22 cellular contexts compared by ENCODE assay signal in genomic region chr14:81390706-81391105, GRCh38. TPM values are rescaled to one million over a fixed set of nuclear protein-coding genes. Genes with fewer than 3 reads are reported as not detected.
DNase-seq lines count a peak whose midpoint lies in the region; ATAC-seq and TF ChIP-seq lines count a peak whose summit lies in the region.
"Had no signal": no experiment of that assay in that cellular context is flagged by ENCODE, and none has a peak within 500 bp of the region (broad histone marks: within the 10 kb centered on the region; RNA-seq: fewer than 3 reads in every experiment).

No MANE protein-coding gene starts in this region.

- TF ChIP-seq POLR2A in esophagus muscularis mucosa (IDR thresholded peaks at IDR 0.05; ENCODE audit: low read depth) (no peak), lower leg skin (IDR thresholded peaks at IDR 0.05) (no peak)

- 54% methylated on average over 3 of the region's 3 CpGs for WGBS in esophagus muscularis mucosa
- WGBS in lower leg skin, 2 donors, result 63 to 73% methylated on average over 3 of the region's 3 CpGs

- no peak for TF ChIP-seq EP300 in esophagus muscularis mucosa (IDR thresholded peaks at IDR 0.05)

- peak; percentile 47 for ATAC-seq in left ventricle myocardium superior
- ATAC-seq in left lung, result peak; percentile 61
- no peak for ATAC-seq in HG03025 (IDR thresholded peaks at IDR 0.05; ENCODE audit: low FRiP score, unreplicated experiment)

- TF ChIP-seq CTCF in right atrium auricular region (IDR thresholded peaks at IDR 0.05) (no peak), esophagus muscularis mucosa (IDR thresholded peaks at IDR 0.05) (no peak), left lung (IDR thresholded peaks at IDR 0.05) (no peak), ascending aorta (IDR thresholded peaks at IDR 0.05) (no peak), lower leg skin (IDR thresholded peaks at IDR 0.05) (no peak)

- H3K27ac ChIP-seq in right atrium auricular region (no peak overlapping the region), esophagus muscularis mucosa (replicated peaks in 1 of 4) (no peak overlapping the region), left lung (no peak overlapping the region), ascending aorta (no peak overlapping the region)

- no peaks in the 10 kb centered on the region for H3K36me3 ChIP-seq in right atrium auricular region
- H3K36me3 ChIP-seq in esophagus muscularis mucosa, result no peaks in the 10 kb centered on the region
- no peaks in the 10 kb centered on the region for H3K36me3 ChIP-seq in left lung
- H3K36me3 ChIP-seq in ascending aorta, result no peaks in the 10 kb centered on the region

- intact Hi-C loops in left ventricle myocardium superior (cut with micrococcal nuclease), result no loop called here
- intact Hi-C loops in esophagus muscularis mucosa (cut with DNase I), result no loop called here
- intact Hi-C loops in left lung (cut with DNase I), result no loop called here
- intact Hi-C loops in ascending aorta (cut with DNase I), result no loop called here
- intact Hi-C loops in lower leg skin (cut with DNase I; ENCODE audit: low total_unique reads), result no loop called here

- H3K4me3 ChIP-seq in right atrium auricular region, result no peak overlapping the region
- H3K4me3 ChIP-seq in esophagus muscularis mucosa, result no peak overlapping the region
- H3K4me3 ChIP-seq in left lung, result no peak overlapping the region
- no peak overlapping the region for H3K4me3 ChIP-seq in ascending aorta
- no peak overlapping the region for H3K4me3 ChIP-seq in lower leg skin (ENCODE audit: low read depth, poor library complexity, severe bottlenecking)
- H3K4me3 ChIP-seq: HAP-1 had no signal

- H3K4me1 ChIP-seq in right atrium auricular region (no peaks in the 10 kb centered on the region), esophagus muscularis mucosa (no peaks in the 10 kb centered on the region), left lung (no peaks in the 10 kb centered on the region), ascending aorta (no peaks in the 10 kb centered on the region)

- H3K9me3 ChIP-seq in right atrium auricular region (peaks cover 0 to 6% of the 10 kb centered on the region in 2 donors), esophagus muscularis mucosa (peaks cover 0 to 13% (median 3%) of the 10 kb centered on the region in 4 donors), left lung (peaks cover 0 to 5% of the 10 kb centered on the region in 2 donors), ascending aorta (no peaks in the 10 kb centered on the region)
- H3K9me3 ChIP-seq: BE2C, Caco-2, HAP-1 had no signal

- H3K27me3 ChIP-seq in right atrium auricular region, result no peaks in the 10 kb centered on the region
- H3K27me3 ChIP-seq in esophagus muscularis mucosa, result no peaks in the 10 kb centered on the region
- H3K27me3 ChIP-seq in left lung, result peaks cover 0 to 19% of the 10 kb centered on the region in 2 donors
- no peaks in the 10 kb centered on the region for H3K27me3 ChIP-seq in ascending aorta
- H3K27me3 ChIP-seq: BE2C had no signal

- no peak for DNase-seq in left ventricle myocardium superior
- no peak for DNase-seq in right atrium auricular region (ENCODE audit: low spot score)
- peak; percentile 86 for DNase-seq in esophagus muscularis mucosa (ENCODE audit: extremely low spot score)
- no peak for DNase-seq in left lung
- DNase-seq in NCI-H1694 treated with DMSO at 0.1 percent for 48 hours (lab: John Stamatoyannopoulos, UW), result no peak
- no peak for DNase-seq in ascending aorta (ENCODE audit: low spot score in 2 of 2)
- DNase-seq in lower leg skin (ENCODE audit: low spot score in 2 of 2), result no peak
- DNase-seq: 8988T; BE2C; Caco-2; CD4-positive, CD25-positive, alpha-beta regulatory T cell; DMS153; GDM1; NCI-H1105; NCI-H1694; NCI-H2107; NCI-H510A treated with DMSO at 0.1 percent for 48 hours; NCI-H774; OCI-M1; SIG-M5 had no signal

RNA-seq across cellular contexts. Expression of gene STON2, which starts 9.4 kb away (rescaled TPM):
- total RNA-seq in left ventricle myocardium superior, result 9.3 TPM
- 10 to 100 TPM in 1 of 2 donors, 1 to 10 TPM in 1; 8.6 to 14.1 TPM for total RNA-seq in right atrium auricular region
- 1 to 10 TPM; 7.6 to 9.6 (median 8.8) TPM for total RNA-seq in esophagus muscularis mucosa
- 10 to 100 TPM; 30.4 to 46.7 TPM for total RNA-seq in left lung
- total RNA-seq in ascending aorta, result 54.0 TPM
- total RNA-seq in lower leg skin, result 10 to 100 TPM; 12.5 to 21.8 (median 16.1) TPM
